Comparison of ENCODE assay signal across 22 cellular contexts in the genomic region with DNA sequence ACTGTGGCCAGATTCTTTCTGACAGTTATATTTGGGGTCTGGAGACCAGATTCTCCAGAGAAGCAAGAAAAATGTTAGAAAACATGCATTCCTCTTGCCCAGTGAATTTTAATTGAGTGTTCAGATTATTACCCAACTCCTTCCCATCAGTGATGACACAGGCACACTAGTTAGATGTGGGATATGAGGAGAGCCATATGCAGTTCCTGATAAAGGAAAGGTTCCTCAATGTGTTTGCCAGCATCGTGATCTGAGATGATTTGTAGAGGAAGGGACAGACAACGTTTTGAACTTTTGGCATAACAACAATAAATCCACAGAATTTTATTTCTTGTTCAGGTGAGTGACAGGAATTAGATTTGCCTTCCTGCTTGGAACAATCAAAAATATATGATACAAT.
DNase-seq lines count a peak whose midpoint lies in the region; ATAC-seq, FAIRE-seq and TF ChIP-seq lines count a peak whose summit lies in the region.
"Had no signal": no experiment of that assay in that cellular context is flagged by ENCODE, and none has a peak within 500 bp of the region (broad histone marks: within the 10 kb centered on the region; RNA-seq: fewer than 3 reads in every experiment).

No MANE protein-coding gene starts in this region.

- CTCF ChIA-PET in SK-N-SH (lab: Yijun Ruan, JAX) (interaction anchor here (3.5 kb wide), 1 partner anchor 10 kb away, joined by 18 read pairs; no protein-coding TSS in a partner anchor), GM12878 (lab: Yijun Ruan, JAX) (interaction anchor here (0.8 to 8.9 kb wide), 8 partner anchors 10 to 314 kb away, joined by 3 to 55 read pairs (median 5); no protein-coding TSS in a partner anchor)

- no peak for ATAC-seq in SK-N-SH treated with all-trans-retinoic acid at 6 μM for 48 hours
- ATAC-seq in GM12878: no peak
- peak; percentile 47 for ATAC-seq in gastroesophageal sphincter
- ATAC-seq in aorta (ENCODE audit: low FRiP score): peak; percentile 36
- ATAC-seq in HG03280 (IDR thresholded peaks at IDR 0.05; ENCODE audit: unreplicated experiment): no peak

- H3K27me3 ChIP-seq in SK-N-SH (ENCODE audit: insufficient read depth) (no peaks in the 10 kb centered on the region; the same call in 1 of the 2 replicates), GM12878 (replicated peaks in 1 of 2; ENCODE audit: control insufficient read depth in 2 of 2, insufficient read depth in 2 of 2, low read length in 1 of 2) (no peaks in the 10 kb centered on the region), gastroesophageal sphincter (no peaks in the 10 kb centered on the region), aorta (ENCODE audit: control insufficient read depth in 1 of 2, insufficient read depth in 2 of 2, low read length in 1 of 2) (no peaks in the 10 kb centered on the region)
- H3K27me3 ChIP-seq: BLaER1 treated with 17β-estradiol and CSF1 and Interleukin-3, amounts not matched to agents 10 nM and 100 nM; Peyer's patch; SJSA1 had no signal

- no peaks in the 10 kb centered on the region for H3K9me2 ChIP-seq in SK-N-SH

- H3K27me3 Mint-ChIP-seq in chondrocyte (ENCODE audit: low read depth): no peaks in the 10 kb centered on the region

- RAD21 ChIA-PET in GM12878 (lab: Charles Lee; ENCODE audit: unreplicated experiment): interaction anchor here (0.8 to 5.5 kb wide), 11 partner anchors 10 to 671 kb away, joined by 3 to 60 read pairs (median 4); no protein-coding TSS in a partner anchor

- H3K4me3 ChIP-seq in SK-N-SH (ENCODE audit: low read depth in 2 of 2, low read length in 1 of 2) (no peak overlapping the region), GM12878 (no peak overlapping the region), gastroesophageal sphincter (no peak overlapping the region), aorta (ENCODE audit: low read length in 2 of 2) (no peak overlapping the region)
- H3K4me3 ChIP-seq: BLaER1 treated with 17β-estradiol and CSF1 and Interleukin-3, amounts not matched to agents 10 nM and 100 nM; Peyer's patch; SJSA1 had no signal

- peaks cover 8% of the 10 kb centered on the region for H3K9me3 Mint-ChIP-seq in chondrocyte (ENCODE audit: low read depth)
- H3K9me3 Mint-ChIP-seq: IgD-negative memory B cell had no signal

- in situ Hi-C loops in GM12878 (cut with MboI): no loop called here

- WGBS in SK-N-SH (ENCODE audit: low lambda C conversion rate): 2% methylated on average over 2 of the region's 2 CpGs
- WGBS in GM12878 (ENCODE audit: insufficient coverage, insufficient replicate concordance, low lambda C conversion rate, missing lambda C conversion rate): 42% methylated on average over 2 of the region's 2 CpGs
- WGBS in gastroesophageal sphincter (ENCODE audit: low coverage in 1 of 2), 2 donors: 52 to 70% methylated on average over 2 of the region's 2 CpGs
- WGBS in aorta, 2 donors: 60 to 64% methylated on average over 2 of the region's 2 CpGs

- H3K9me3 ChIP-seq in SK-N-SH (no peaks in the 10 kb centered on the region), GM12878 (replicated peaks; ENCODE audit: control insufficient read depth, insufficient read depth, low read length) (no peaks in the 10 kb centered on the region; the same call in 2 of the 3 replicates), gastroesophageal sphincter (no peaks in the 10 kb centered on the region), aorta (ENCODE audit: control insufficient read depth, low read length) (no peaks in the 10 kb centered on the region)
- H3K9me3 ChIP-seq: BLaER1 treated with 17β-estradiol and CSF1 and Interleukin-3, amounts not matched to agents 10 nM and 100 nM; Peyer's patch; SJSA1 had no signal

- POLR2A ChIA-PET in SK-N-SH (lab: Yijun Ruan, JAX): no interaction called here
- POLR2A ChIA-PET in GM12878 (lab: Charles Lee): interaction anchor here (0.8 kb wide), 1 partner anchor 313 kb away, joined by 3 read pairs; no protein-coding TSS in a partner anchor

- no peak for TF ChIP-seq POLR2A in GM12878 (IDR thresholded peaks at IDR 0.05; ENCODE audit: low read depth, low read length)
- no peak for TF ChIP-seq POLR2A in gastroesophageal sphincter (IDR thresholded peaks at IDR 0.05)

- H3K9ac ChIP-seq in SK-N-SH: no peak overlapping the region
- H3K9ac ChIP-seq in GM12878 (ENCODE audit: control insufficient read depth, insufficient read depth, low read length): no peak overlapping the region
- H3K9ac ChIP-seq: BLaER1 treated with 17β-estradiol and CSF1 and Interleukin-3, amounts not matched to agents 10 nM and 100 nM had no signal

- no peaks in the 10 kb centered on the region for H3F3A ChIP-seq in SK-N-SH (replicated peaks; ENCODE audit: insufficient read depth)

- TF ChIP-seq EP300 in SK-N-SH (IDR thresholded peaks at IDR 0.05; ENCODE audit: borderline replicate concordance in 1 of 2, low read depth in 1 of 2, low read length in 1 of 2) (no peak), GM12878 (IDR thresholded peaks at IDR 0.05; ENCODE audit: borderline replicate concordance in 1 of 2, control insufficient read depth in 1 of 2, low read depth in 2 of 2, low read length in 2 of 2) (no peak), gastroesophageal sphincter (IDR thresholded peaks at IDR 0.05) (no peak)

- no peak overlapping the region for H3K27ac Mint-ChIP-seq in chondrocyte (ENCODE audit: unreplicated experiment)
- H3K27ac Mint-ChIP-seq: CD4-positive, alpha-beta memory T cell; IgD-negative memory B cell had no signal

- intact Hi-C loops in GM12878 (cut with micrococcal nuclease; ENCODE audit: unreplicated experiment): no loop called here
- intact Hi-C loops in aorta (cut with DNase I): no loop called here

- DNase-seq in SK-N-SH (no peak), GM12878 (ENCODE audit: low read depth, low spot score) (no peak), aorta (no peak), chondrocyte (ENCODE audit: low spot score) (no peak), NCI-H1092 treated with DMSO at 0.1 percent for 48 hours (lab: John Stamatoyannopoulos, UW) (no peak)
- DNase-seq: ACHN; CD4-positive, alpha-beta memory T cell; Karpas-422; MV-4-11; NCI-H1694; NCI-H2081 treated with DMSO at 0.1 percent for 48 hours; NCI-H2171 treated with DMSO at 0.1 percent for 48 hours; NCI-H524 treated with DMSO at 0.1 percent for 48 hours; NCI-H82; Peyer's patch had no signal

- no peaks in the 10 kb centered on the region for H3K79me2 ChIP-seq in SK-N-SH (ENCODE audit: insufficient read depth)
- H3K79me2 ChIP-seq in GM12878 (ENCODE audit: control insufficient read depth, insufficient read depth, low read length): no peaks in the 10 kb centered on the region

- peaks cover 29% of the 10 kb centered on the region for H3K4me1 Mint-ChIP-seq in chondrocyte (ENCODE audit: low read depth)
- H3K4me1 Mint-ChIP-seq: CD4-positive, alpha-beta memory T cell; IgD-negative memory B cell had no signal

- TF ChIP-seq CTCF in SK-N-SH (IDR thresholded peaks at IDR 0.05) (no peak), GM12878 (IDR thresholded peaks at IDR 0.05 in 2 of 3, conservative IDR thresholded peaks at IDR 0.05 in 1 of 3; ENCODE audit: control insufficient read depth in 2 of 3, extremely low read depth in 1 of 3, insufficient read depth in 1 of 3, low read depth in 3 of 3, low read length in 3 of 3) (no peak), gastroesophageal sphincter (IDR thresholded peaks at IDR 0.05) (no peak), chondrocyte (IDR thresholded peaks at IDR 0.05) (no peak)

- H3K4me2 ChIP-seq in SK-N-SH: no peak overlapping the region
- H3K4me2 ChIP-seq in GM12878 (ENCODE audit: control insufficient read depth, insufficient read depth): no peak overlapping the region
- H3K4me2 ChIP-seq: BLaER1 treated with 17β-estradiol and CSF1 and Interleukin-3, amounts not matched to agents 10 nM and 100 nM had no signal

- peaks cover 24% of the 10 kb centered on the region for H3K36me3 Mint-ChIP-seq in chondrocyte (ENCODE audit: low read depth)
- H3K36me3 Mint-ChIP-seq: CD4-positive, alpha-beta memory T cell; IgD-negative memory B cell had no signal

- H3K4me3 Mint-ChIP-seq in chondrocyte (ENCODE audit: unreplicated experiment): no peak overlapping the region
- H3K4me3 Mint-ChIP-seq: CD4-positive, alpha-beta memory T cell; IgD-negative memory B cell had no signal

- no TSS peak for BruUV-seq in GM12878 (replicated peaks; lab: Mats Ljungman, UMichigan)

- H4K20me1 ChIP-seq in SK-N-SH (ENCODE audit: insufficient read depth) (no peaks in the 10 kb centered on the region), GM12878 (ENCODE audit: control insufficient read depth, insufficient read depth) (no peaks in the 10 kb centered on the region)
- H4K20me1 ChIP-seq: BLaER1 treated with 17β-estradiol and CSF1 and Interleukin-3, amounts not matched to agents 10 nM and 100 nM had no signal

- FAIRE-seq in GM12878 (lab: Jason Lieb, UNC): no peak

- SMC1A ChIA-PET in GM12878 (lab: Charles Lee; ENCODE audit: uncharacterized antibody, unreplicated experiment): interaction anchor here (0.6 to 3.9 kb wide), 17 partner anchors 9 to 313 kb away, joined by 3 to 56 read pairs (median 3); a partner anchor contains a TSS

- H2AFZ ChIP-seq in SK-N-SH (ENCODE audit: low read depth) (no peak overlapping the region), GM12878 (ENCODE audit: control insufficient read depth, low read depth, low read length) (no peak overlapping the region)

- TF ChIP-seq RAD21 in SK-N-SH (IDR thresholded peaks at IDR 0.05; ENCODE audit: low read length) (no peak), GM12878 (IDR thresholded peaks at IDR 0.05; ENCODE audit: insufficient read depth, low read depth, low read length) (no peak)

- H3K4me1 ChIP-seq in SK-N-SH (ENCODE audit: control insufficient read depth in 1 of 2, insufficient read depth in 2 of 2, low read depth in 1 of 2, low read length in 1 of 2): no peaks in the 10 kb centered on the region
- H3K4me1 ChIP-seq in GM12878 (ENCODE audit: control insufficient read depth, insufficient read depth, low read length): peaks cover 15% of the 10 kb centered on the region
- peaks cover 0 to 8% (median 0%) of the 10 kb centered on the region in 3 donors for H3K4me1 ChIP-seq in gastroesophageal sphincter
- H3K4me1 ChIP-seq in aorta (ENCODE audit: control insufficient read depth in 1 of 2, insufficient read depth in 2 of 2, low read length in 2 of 2): no peaks in the 10 kb centered on the region
- H3K4me1 ChIP-seq: BLaER1 treated with 17β-estradiol and CSF1 and Interleukin-3, amounts not matched to agents 10 nM and 100 nM; Peyer's patch; SJSA1 had no signal

- H3K36me3 ChIP-seq in SK-N-SH (replicated peaks in 1 of 2; ENCODE audit: control insufficient read depth in 1 of 2, insufficient read depth in 2 of 2, low read length in 1 of 2): no peaks in the 10 kb centered on the region
- H3K36me3 ChIP-seq in GM12878 (ENCODE audit: control insufficient read depth in 2 of 2, insufficient read depth in 2 of 2, low read length in 1 of 2): peaks cover 0 to 6% of the 10 kb centered on the region in 2 experiments; a peak in 1 of 4 replicates
- no peaks in the 10 kb centered on the region for H3K36me3 ChIP-seq in gastroesophageal sphincter
- H3K36me3 ChIP-seq in aorta (ENCODE audit: control insufficient read depth in 1 of 2, insufficient read depth in 2 of 2, low read length in 1 of 2): no peaks in the 10 kb centered on the region
- H3K36me3 ChIP-seq: BLaER1 treated with 17β-estradiol and CSF1 and Interleukin-3, amounts not matched to agents 10 nM and 100 nM; Peyer's patch; SJSA1 had no signal

- H3K27ac ChIP-seq in SK-N-SH (ENCODE audit: low read depth in 2 of 2, low read length in 1 of 2) (no peak overlapping the region), GM12878 (ENCODE audit: control insufficient read depth, insufficient read depth) (peak overlapping the region; percentile 13; the same call in 1 of the 2 replicates), gastroesophageal sphincter (no peak overlapping the region), aorta (ENCODE audit: low read depth in 1 of 2, low read length in 2 of 2) (no peak overlapping the region)
- H3K27ac ChIP-seq: 22Rv1; BLaER1 treated with 17β-estradiol and CSF1 and Interleukin-3, amounts not matched to agents 10 nM and 100 nM; Peyer's patch; SJSA1 had no signal

Comparison
In these comparisons a context has a peak if more than half of its experiments do, and no peak if none do; other contexts are left out.
1. ATAC-seq: peak in gastroesophageal sphincter (single experiment) and aorta (single experiment); none in SK-N-SH treated with all-trans-retinoic acid at 6 μM for 48 hours (single experiment), GM12878 (single experiment) and HG03280 (single experiment).